In the genomic region with DNA sequence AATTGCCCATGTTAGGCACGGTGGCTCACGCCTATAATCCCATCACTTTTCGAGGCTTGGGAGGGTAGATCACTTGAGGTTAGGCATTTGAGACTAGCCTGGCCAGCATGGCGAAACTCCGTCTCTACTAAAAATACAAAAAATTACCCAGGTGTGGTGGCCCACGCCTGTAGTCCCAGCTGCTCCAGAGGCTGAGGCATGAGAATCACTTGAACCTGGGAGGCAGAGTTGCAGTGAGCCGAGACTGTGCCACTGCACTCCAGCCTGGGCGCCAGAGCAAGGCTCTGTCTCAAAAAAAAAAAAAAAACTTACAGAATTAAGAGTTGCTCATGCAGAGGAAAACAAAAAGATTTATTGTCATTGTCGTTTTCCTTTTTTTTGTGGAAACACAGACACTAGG, we compare ENCODE assay signal across 13 cellular contexts. TPM values are rescaled to one million over a fixed set of nuclear protein-coding genes. Genes with fewer than 3 reads are reported as not detected.
DNase-seq lines count a peak whose midpoint lies in the region; ATAC-seq and TF ChIP-seq lines count a peak whose summit lies in the region.
"Had no signal": no experiment of that assay in that cellular context is flagged by ENCODE, and none has a peak within 500 bp of the region (broad histone marks: within the 10 kb centered on the region; RNA-seq: fewer than 3 reads in every experiment).

No MANE protein-coding gene starts in this region.

- H3K9me3 ChIP-seq in CD4-positive, CD25-positive, alpha-beta regulatory T cell (ENCODE audit: control insufficient read depth in 2 of 2, low read length in 2 of 2): no peaks in the 10 kb centered on the region
- H3K9me3 ChIP-seq in trophoblast cell (ENCODE audit: insufficient read depth, low read depth, low read length): no peaks in the 10 kb centered on the region
- H3K9me3 ChIP-seq: BLaER1, Peyer's patch had no signal

- H3K18ac ChIP-seq in trophoblast cell (ENCODE audit: low read length): no peak overlapping the region

- no peak overlapping the region for H2AFZ ChIP-seq in trophoblast cell (ENCODE audit: insufficient read depth, low read length, poor library complexity)

- no peak overlapping the region for H3K23ac ChIP-seq in trophoblast cell (ENCODE audit: low read length)

- H3K4me2 ChIP-seq in trophoblast cell (ENCODE audit: low read length): no peak overlapping the region
- H3K4me2 ChIP-seq: BLaER1 had no signal

- peak overlapping the region in 2 of 3 donors; percentile 84 to 100 for H3K27ac Mint-ChIP-seq in CD4-positive, CD25-positive, alpha-beta regulatory T cell
- H3K27ac Mint-ChIP-seq in activated CD8-positive, alpha-beta memory T cell treated with anti-CD3 and anti-CD28 coated beads, Interleukin-2, amount 10 ng/mL, durations not matched to agents 7 days and 5 days: no peak overlapping the region
- no peak overlapping the region for H3K27ac Mint-ChIP-seq in osteocyte (ENCODE audit: unreplicated experiment)

- H3K9ac ChIP-seq in trophoblast cell (ENCODE audit: low read length): no peak overlapping the region
- H3K9ac ChIP-seq: BLaER1 had no signal

- no peak overlapping the region for H3K14ac ChIP-seq in trophoblast cell (ENCODE audit: low read length)

- H4K91ac ChIP-seq in trophoblast cell (ENCODE audit: low read depth, low read length): no peak overlapping the region

- no peak overlapping the region for H3K4me3 Mint-ChIP-seq in CD4-positive, CD25-positive, alpha-beta regulatory T cell
- H3K4me3 Mint-ChIP-seq in activated CD8-positive, alpha-beta memory T cell treated with anti-CD3 and anti-CD28 coated beads, Interleukin-2, amount 10 ng/mL, durations not matched to agents 7 days and 5 days: no peak overlapping the region
- H3K4me3 Mint-ChIP-seq in osteocyte (ENCODE audit: unreplicated experiment): no peak overlapping the region

- no peaks in the 10 kb centered on the region for H3K36me3 ChIP-seq in CD4-positive, CD25-positive, alpha-beta regulatory T cell (ENCODE audit: control insufficient read depth, insufficient read depth, low read length)
- peaks cover 5 to 6% of the 10 kb centered on the region in 2 experiments for H3K36me3 ChIP-seq in trophoblast cell (ENCODE audit: control insufficient read depth in 1 of 2, insufficient read depth in 2 of 2, low read length in 2 of 2)

- ATAC-seq in CD4-positive, CD25-positive, alpha-beta regulatory T cell (ENCODE audit: low read depth in 2 of 2): no peak
- no peak for ATAC-seq in activated CD8-positive, alpha-beta memory T cell treated with anti-CD3 and anti-CD28 coated beads, Interleukin-2, amount 10 ng/mL, durations not matched to agents 7 days and 5 days
- no peak for ATAC-seq in HG02981 (IDR thresholded peaks at IDR 0.05; ENCODE audit: unreplicated experiment)

- H2BK5ac ChIP-seq in trophoblast cell (ENCODE audit: low read depth, low read length, poor library complexity): no peak overlapping the region

- H3K27me3 ChIP-seq in CD4-positive, CD25-positive, alpha-beta regulatory T cell (ENCODE audit: control insufficient read depth, insufficient read depth, low read length): no peaks in the 10 kb centered on the region
- no peaks in the 10 kb centered on the region for H3K27me3 ChIP-seq in trophoblast cell (ENCODE audit: insufficient read depth, low read length)
- H3K27me3 ChIP-seq: BLaER1, Peyer's patch had no signal

- H3K79me1 ChIP-seq in trophoblast cell (ENCODE audit: low read length): peaks cover 12% of the 10 kb centered on the region

- no peak overlapping the region for H3K27ac ChIP-seq in CD4-positive, CD25-positive, alpha-beta regulatory T cell (ENCODE audit: insufficient read depth, low read length, poor library complexity, severe bottlenecking)
- no peak overlapping the region for H3K27ac ChIP-seq in trophoblast cell (ENCODE audit: low read depth, low read length)
- H3K27ac ChIP-seq: BLaER1, Peyer's patch had no signal

- no peak overlapping the region for H2BK120ac ChIP-seq in trophoblast cell (ENCODE audit: insufficient read depth, low read length, poor library complexity)

- H3K9me3 Mint-ChIP-seq in CD4-positive, CD25-positive, alpha-beta regulatory T cell: no peaks in the 10 kb centered on the region
- H3K9me3 Mint-ChIP-seq in activated CD8-positive, alpha-beta memory T cell treated with anti-CD3 and anti-CD28 coated beads, Interleukin-2, amount 10 ng/mL, durations not matched to agents 7 days and 5 days (ENCODE audit: low read depth): no peaks in the 10 kb centered on the region
- no peaks in the 10 kb centered on the region for H3K9me3 Mint-ChIP-seq in osteocyte (ENCODE audit: unreplicated experiment)

- no peaks in the 10 kb centered on the region for H3K27me3 Mint-ChIP-seq in CD4-positive, CD25-positive, alpha-beta regulatory T cell
- H3K27me3 Mint-ChIP-seq in activated CD8-positive, alpha-beta memory T cell treated with anti-CD3 and anti-CD28 coated beads, Interleukin-2, amount 10 ng/mL, durations not matched to agents 7 days and 5 days: no peaks in the 10 kb centered on the region
- peaks cover 3% of the 10 kb centered on the region for H3K27me3 Mint-ChIP-seq in osteocyte (ENCODE audit: unreplicated experiment)

- no peak overlapping the region for H4K8ac ChIP-seq in trophoblast cell (ENCODE audit: low read depth, low read length)

- no peak overlapping the region for H4K12ac ChIP-seq in trophoblast cell (ENCODE audit: low read depth, low read length)

- peaks cover 18 to 58% (median 32%) of the 10 kb centered on the region in 4 donors for H3K4me1 Mint-ChIP-seq in CD4-positive, CD25-positive, alpha-beta regulatory T cell
- H3K4me1 Mint-ChIP-seq in activated CD8-positive, alpha-beta memory T cell treated with anti-CD3 and anti-CD28 coated beads, Interleukin-2, amount 10 ng/mL, durations not matched to agents 7 days and 5 days: peaks cover 32% of the 10 kb centered on the region
- H3K4me1 Mint-ChIP-seq in osteocyte (ENCODE audit: unreplicated experiment): peaks cover 26% of the 10 kb centered on the region

- DNase-seq in activated CD8-positive, alpha-beta memory T cell treated with anti-CD3 and anti-CD28 coated beads for 24 hours: peak; percentile 32
- DNase-seq in activated CD8-positive, alpha-beta memory T cell treated with anti-CD3 and anti-CD28 coated beads, Interleukin-2, amount 50 U/mL, for 4 hours: no peak
- DNase-seq in CD4-positive, CD25-positive, alpha-beta regulatory T cell: no peak
- DNase-seq in activated CD8-positive, alpha-beta memory T cell treated with anti-CD3 and anti-CD28 coated beads, Interleukin-2, amount 10 ng/mL, durations not matched to agents 7 days and 5 days: peak; percentile 8
- DNase-seq in osteocyte (ENCODE audit: extremely low spot score, unreplicated experiment) (peak; percentile 53), trophoblast cell (no peak)
- DNase-seq: KBM-7, NCI-H1105 treated with DMSO at 0.1 percent for 48 hours, NCI-H1694, Peyer's patch had no signal

- no CpG with 5 or more reads among the region's 9 CpGs for WGBS in trophoblast cell (ENCODE audit: extremely low coverage, insufficient coverage, insufficient read length)

- H3K4me1 ChIP-seq in CD4-positive, CD25-positive, alpha-beta regulatory T cell (ENCODE audit: control insufficient read depth, insufficient read depth, low read length, poor library complexity, severe bottlenecking): peaks cover 33% of the 10 kb centered on the region
- peaks cover 3 to 9% of the 10 kb centered on the region in 2 experiments for H3K4me1 ChIP-seq in trophoblast cell (ENCODE audit: control insufficient read depth in 1 of 2, insufficient read depth in 2 of 2, low read length in 2 of 2)

- H3K4me3 ChIP-seq in CD4-positive, CD25-positive, alpha-beta regulatory T cell (ENCODE audit: low read depth, low read length): no peak overlapping the region
- H3K4me3 ChIP-seq in trophoblast cell (ENCODE audit: low read depth, low read length): no peak overlapping the region
- H3K4me3 ChIP-seq: BLaER1, Peyer's patch had no signal

- TF ChIP-seq CTCF in osteocyte (IDR thresholded peaks at IDR 0.05): no peak

- peaks cover 15% of the 10 kb centered on the region for H3K79me2 ChIP-seq in trophoblast cell (ENCODE audit: control insufficient read depth, insufficient read depth, low read length, poor library complexity)

- CTCF ChIA-PET in activated CD8-positive, alpha-beta memory T cell treated with anti-CD3 and anti-CD28 coated beads, Interleukin-2, amount 10 ng/mL, durations not matched to agents 7 days and 5 days (lab: Charles Lee): no interaction called here

- no peak overlapping the region for H2AK5ac ChIP-seq in trophoblast cell (ENCODE audit: low read length)

- peaks cover 10% of the 10 kb centered on the region for H3K36me3 Mint-ChIP-seq in CD4-positive, CD25-positive, alpha-beta regulatory T cell
- H3K36me3 Mint-ChIP-seq in activated CD8-positive, alpha-beta memory T cell treated with anti-CD3 and anti-CD28 coated beads, Interleukin-2, amount 10 ng/mL, durations not matched to agents 7 days and 5 days: peaks cover 10% of the 10 kb centered on the region
- H3K36me3 Mint-ChIP-seq in osteocyte (ENCODE audit: unreplicated experiment): no peaks in the 10 kb centered on the region

- no peak overlapping the region for H2BK12ac ChIP-seq in trophoblast cell (ENCODE audit: low read length)

- no peak overlapping the region for H3K4ac ChIP-seq in trophoblast cell (ENCODE audit: low read depth, low read length)

RNA-seq across cellular contexts. Expression of gene PSMC4, which starts 3.4 kb away (rescaled TPM):
- 105 TPM for total RNA-seq in CD4-positive, CD25-positive, alpha-beta regulatory T cell
- polyA plus RNA-seq in CD4-positive, CD25-positive, alpha-beta regulatory T cell: 100 to 1,000 TPM in 2 of 4 donors, 10 to 100 TPM in 2; 89.9 to 122 (median 101) TPM
- 100 to 1,000 TPM in 1 of 2 experiments, 10 to 100 TPM in 1; 94.5 to 141 TPM for total RNA-seq in activated CD8-positive, alpha-beta memory T cell treated with anti-CD3 and anti-CD28 coated beads, Interleukin-2, amount 10 ng/mL, durations not matched to agents 7 days and 5 days
- total RNA-seq in osteocyte: 85.6 and 88.2 TPM in 2 replicates
- polyA plus RNA-seq in trophoblast cell (2013): 163 and 169 TPM in 2 replicates

RNA-seq across cellular contexts. Expression of gene ZNF546, which starts 29.3 kb away (rescaled TPM):
- 2.3 TPM for total RNA-seq in CD4-positive, CD25-positive, alpha-beta regulatory T cell
- polyA plus RNA-seq in CD4-positive, CD25-positive, alpha-beta regulatory T cell: 1 to 10 TPM; 4.8 to 5.8 (median 5.4) TPM
- 1 to 10 TPM; 5.0 to 6.5 TPM for total RNA-seq in activated CD8-positive, alpha-beta memory T cell treated with anti-CD3 and anti-CD28 coated beads, Interleukin-2, amount 10 ng/mL, durations not matched to agents 7 days and 5 days
- total RNA-seq in osteocyte: 5.6 and 7.3 TPM in 2 replicates
- polyA plus RNA-seq in trophoblast cell (2013): 0.33 and 0.53 TPM in 2 replicates

RNA-seq across cellular contexts. Expression of gene FCGBP, which starts 33.1 kb away (rescaled TPM):
- total RNA-seq in CD4-positive, CD25-positive, alpha-beta regulatory T cell: 8.4 TPM
- polyA plus RNA-seq in CD4-positive, CD25-positive, alpha-beta regulatory T cell: under 1 TPM; 0.06 to 0.27 (median 0.21) TPM
- total RNA-seq in activated CD8-positive, alpha-beta memory T cell treated with anti-CD3 and anti-CD28 coated beads, Interleukin-2, amount 10 ng/mL, durations not matched to agents 7 days and 5 days: 1 to 10 TPM in 1 of 2 experiments, under 1 TPM in 1; 0.93 to 3.2 TPM
- 0.21 and 0.38 TPM in 2 replicates for total RNA-seq in osteocyte
- 0.04 and 0.06 TPM in 2 replicates for polyA plus RNA-seq in trophoblast cell (2013)
- total RNA-seq: A172 had no signal

Comparison
In these comparisons a context has a peak if more than half of its experiments do, and no peak if none do; other contexts are left out.
1. DNase-seq: peak in activated CD8-positive, alpha-beta memory T cell treated with anti-CD3 and anti-CD28 coated beads for 24 hours (single experiment), activated CD8-positive, alpha-beta memory T cell treated with anti-CD3 and anti-CD28 coated beads, Interleukin-2, amount 10 ng/mL, durations not matched to agents 7 days and 5 days (single experiment) and osteocyte (single experiment); none in activated CD8-positive, alpha-beta memory T cell treated with anti-CD3 and anti-CD28 coated beads, Interleukin-2, amount 50 U/mL, for 4 hours (single experiment), CD4-positive, CD25-positive, alpha-beta regulatory T cell (0 of 3) and trophoblast cell (0 of 2).
2. H3K27ac Mint-ChIP-seq: peak in CD4-positive, CD25-positive, alpha-beta regulatory T cell (2 of 3); none in activated CD8-positive, alpha-beta memory T cell treated with anti-CD3 and anti-CD28 coated beads, Interleukin-2, amount 10 ng/mL, durations not matched to agents 7 days and 5 days (single experiment) and osteocyte (single experiment).